ENCODE assay signal across 1 cellular context in genomic region chr6:41878961-41879405, GRCh38.
TF ChIP-seq lines count a peak whose summit lies in the region.

No MANE protein-coding gene starts in this region.

TF ChIP-seq in IMR-90, 13 proteins besides CTCF, POLR2A, EP300 and RAD21:
- no peak for TF ChIP-seq BHLHE40 (IDR thresholded peaks at IDR 0.05; ENCODE audit: low read depth, low read length)
- 0 out of 2 replicates have a peak, but pooled peaks have one; percentile 16 for TF ChIP-seq FOS (IDR thresholded peaks at IDR 0.05; ENCODE audit: low read depth, low read length)
- TF ChIP-seq RCOR1 (IDR thresholded peaks at IDR 0.05; ENCODE audit: insufficient replicate concordance, low read length), result peak; percentile 85
- TF ChIP-seq CEBPB (IDR thresholded peaks at IDR 0.05; ENCODE audit: low read depth, low read length), result peak; percentile 40
- TF ChIP-seq ELK1 (IDR thresholded peaks at IDR 0.05; ENCODE audit: borderline replicate concordance, low read depth, low read length), result no peak
